ENCODE assay signal across 10 cellular contexts in the genomic region with DNA sequence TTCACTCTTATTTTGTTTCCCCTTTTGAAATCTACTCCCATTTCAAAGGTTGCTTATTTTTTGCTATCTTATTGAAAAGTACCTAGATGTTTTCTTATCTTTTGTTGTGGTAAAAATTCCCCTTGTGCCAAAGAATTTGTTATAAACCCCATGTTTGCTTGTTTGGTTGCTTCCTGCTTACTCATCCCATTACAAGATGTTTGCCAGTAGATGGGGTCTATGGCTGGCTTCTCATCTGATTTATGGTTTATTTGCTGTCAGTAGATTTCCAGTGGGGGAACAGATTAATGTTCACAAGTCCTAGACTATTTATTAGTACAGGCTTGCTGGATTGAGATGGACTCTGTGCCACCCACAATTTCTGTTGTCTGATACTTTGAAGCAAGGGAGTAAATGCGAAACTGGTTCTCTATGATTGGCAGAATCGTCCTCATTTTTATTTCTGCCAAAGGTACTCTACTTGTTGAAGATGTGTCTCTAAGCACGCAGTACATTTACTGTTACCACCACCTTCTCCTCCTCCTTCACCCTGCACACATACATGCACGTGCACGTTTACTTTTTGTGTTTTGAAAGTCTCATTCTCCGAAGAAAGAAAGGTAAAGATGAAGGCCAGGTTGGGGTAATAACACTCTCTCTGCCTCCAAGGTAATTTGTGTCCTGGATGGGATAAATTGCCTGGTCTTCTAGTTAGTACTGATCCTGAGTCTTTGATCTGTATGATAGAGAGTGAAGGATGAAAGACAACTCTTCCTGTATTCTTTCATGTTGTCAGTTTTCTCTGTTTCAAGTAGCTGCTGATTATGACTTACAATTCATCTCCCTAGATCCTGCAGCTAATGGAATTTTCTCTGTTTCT.
A peak's percentile ranks its signal among the peaks of the same experiment; 100 is the strongest.
DNase-seq lines count a peak whose midpoint lies in the region; ATAC-seq and TF ChIP-seq lines count a peak whose summit lies in the region.
"Had no signal": no experiment of that assay in that cellular context is flagged by ENCODE, and none has a peak within 500 bp of the region (broad histone marks: within the 10 kb centered on the region; RNA-seq: fewer than 3 reads in every experiment).

No MANE protein-coding gene starts in this region.

- H3K4me3 Mint-ChIP-seq in T-helper 17 cell = peak overlapping the region; percentile 53
- H3K4me3 Mint-ChIP-seq: neural crest cell had no signal

- H3K27ac Mint-ChIP-seq in T-helper 17 cell = peak overlapping the region; percentile 81

- H3K27me3 ChIP-seq in BJ (ENCODE audit: control insufficient read depth, insufficient read depth, low read length) (no peaks in the 10 kb centered on the region), hepatocyte (no peaks in the 10 kb centered on the region), heart right ventricle (peaks cover 0 to 6% (median 3%) of the 10 kb centered on the region in 7 donors)

- CTCF ChIA-PET in BJ (lab: Yijun Ruan, JAX) = no interaction called here

- TF ChIP-seq CTCF in BJ (IDR thresholded peaks at IDR 0.05; ENCODE audit: insufficient read depth, low read depth, low read length) (no peak), hepatocyte (IDR thresholded peaks at IDR 0.05; ENCODE audit: poor library complexity) (no peak), heart right ventricle (IDR thresholded peaks at IDR 0.05) (no peak)

- H3K4me1 Mint-ChIP-seq in T-helper 17 cell = peaks cover 13% of the 10 kb centered on the region

- no peaks in the 10 kb centered on the region for H3K27me3 Mint-ChIP-seq in T-helper 17 cell

- H2AFZ ChIP-seq in hepatocyte = no peak overlapping the region

- 48% methylated on average over 6 of the region's 6 CpGs for WGBS in hepatocyte (ENCODE audit: low lambda C conversion rate, missing lambda C conversion rate)
- WGBS in heart right ventricle, 2 donors = 88 to 92% methylated on average over 6 of the region's 6 CpGs

- peak overlapping the region; percentile 12 for H3K4me2 ChIP-seq in hepatocyte

- H3K27ac ChIP-seq in hepatocyte (no peak overlapping the region), heart right ventricle (no peak overlapping the region)

- POLR2A ChIA-PET in BJ (lab: Charles Lee) = no interaction called here

- H3K9me3 ChIP-seq in T-helper 17 cell (ENCODE audit: control insufficient read depth, low read length, poor library complexity, severe bottlenecking) (no peaks in the 10 kb centered on the region), hepatocyte (ENCODE audit: low read depth) (no peaks in the 10 kb centered on the region), heart right ventricle (no peaks in the 10 kb centered on the region)

- H4K20me1 ChIP-seq in hepatocyte (ENCODE audit: insufficient read depth, poor library complexity, severe bottlenecking) = no peaks in the 10 kb centered on the region

- H3K36me3 Mint-ChIP-seq in T-helper 17 cell (ENCODE audit: low read depth) = peaks cover 4% of the 10 kb centered on the region

- ATAC-seq in HG03432 (IDR thresholded peaks at IDR 0.05; ENCODE audit: unreplicated experiment) = peak; percentile 65
- peak; percentile 75 for ATAC-seq in T-helper 17 cell
- ATAC-seq in heart right ventricle = no peak

- H3K4me3 ChIP-seq in BJ (ENCODE audit: low read depth, low read length) (no peak overlapping the region), hepatocyte (no peak overlapping the region), heart right ventricle (no peak overlapping the region)

- DNase-seq in BJ (ENCODE audit: low read depth) (peak; percentile 6), T-helper 17 cell (no peak), hepatocyte (ENCODE audit: low spot score) (no peak), MV-4-11 (lab: John Stamatoyannopoulos, UW) (no peak), heart right ventricle (no peak), amniotic stem cell (lab: John Stamatoyannopoulos, UW) (no peak), GM19238 (ENCODE audit: insufficient read length, low spot score) (no peak)
- DNase-seq: NCI-H2081 had no signal

- H3K4me1 ChIP-seq in hepatocyte (ENCODE audit: insufficient read depth) (no peaks in the 10 kb centered on the region), heart right ventricle (no peaks in the 10 kb centered on the region)

- intact Hi-C loops in heart right ventricle (cut with DNase I) = no loop called here

- no peaks in the 10 kb centered on the region for H3K9me2 ChIP-seq in hepatocyte (replicated peaks; ENCODE audit: insufficient read depth)

- H3K36me3 ChIP-seq in BJ (ENCODE audit: control insufficient read depth, insufficient read depth, low read length) (no peaks in the 10 kb centered on the region), hepatocyte (replicated peaks; ENCODE audit: insufficient read depth, low read depth) (no peaks in the 10 kb centered on the region), heart right ventricle (no peaks in the 10 kb centered on the region)

- H3K79me2 ChIP-seq in hepatocyte = no peaks in the 10 kb centered on the region

Comparison
In these comparisons a context has a peak if more than half of its experiments do, and no peak if none do; other contexts are left out.
1. ATAC-seq: peak in HG03432 (single experiment) and T-helper 17 cell (single experiment); none in heart right ventricle (0 of 8).